In genomic region chr15:70795311-70795665, GRCh38 we compare ENCODE assay signal across 11 cellular contexts. TPM values are rescaled to one million over a fixed set of nuclear protein-coding genes. Genes with fewer than 3 reads are reported as not detected.
DNase-seq lines count a peak whose midpoint lies in the region; ATAC-seq and TF ChIP-seq lines count a peak whose summit lies in the region.
"Had no signal": no experiment of that assay in that cellular context is flagged by ENCODE, and none has a peak within 500 bp of the region (broad histone marks: within the 10 kb centered on the region; RNA-seq: fewer than 3 reads in every experiment).

No MANE protein-coding gene starts in this region.

- H3K27me3 ChIP-seq in ascending aorta (no peaks in the 10 kb centered on the region), thoracic aorta (replicated peaks; ENCODE audit: insufficient read depth) (no peaks in the 10 kb centered on the region)
- H3K27me3 ChIP-seq: colonic mucosa had no signal

- TF ChIP-seq CTCF in HFF-Myc (IDR thresholded peaks at IDR 0.05; ENCODE audit: low read depth, low read length, missing control alignments) (no peak), ascending aorta (IDR thresholded peaks at IDR 0.05) (no peak), thoracic aorta (IDR thresholded peaks at IDR 0.05) (no peak)

- peaks cover 0 to 18% of the 10 kb centered on the region in 2 donors for H3K4me1 ChIP-seq in ascending aorta
- H3K4me1 ChIP-seq in thoracic aorta (ENCODE audit: control insufficient read depth in 1 of 2, low read depth in 2 of 2), result peaks cover 4 to 22% of the 10 kb centered on the region in 2 donors
- H3K4me1 ChIP-seq: colonic mucosa had no signal

- ATAC-seq in thoracic aorta (ENCODE audit: insufficient number of reproducible peaks, low FRiP score, low read depth), result peak; percentile 59
- no peak for ATAC-seq in HG03457 (IDR thresholded peaks at IDR 0.05; ENCODE audit: unreplicated experiment)

- intact Hi-C loops in ascending aorta (cut with DNase I), result loop anchor here (5.0 kb wide), 1 partner anchor 33 kb away; the partner anchor contains the start of gene UACA

- DNase-seq in HFF-Myc (ENCODE audit: extremely low read depth, low read depth), result peak; percentile 97
- no peak for DNase-seq in ascending aorta (ENCODE audit: low spot score in 2 of 2)
- DNase-seq in iris pigment epithelial cell (ENCODE audit: low read depth), result peak; percentile 96
- DNase-seq in thoracic aorta (ENCODE audit: low spot score), result no peak
- DNase-seq in NCI-H2171 treated with DMSO at 0.1 percent for 48 hours (lab: John Stamatoyannopoulos, UW), result no peak
- no peak for DNase-seq in hypothalamus (lab: John Stamatoyannopoulos, UW)
- no peak for DNase-seq in activated CD8-positive, alpha-beta memory T cell treated with anti-CD3 and anti-CD28 coated beads for 24 hours
- DNase-seq: colonic mucosa, GOT3, KG1 had no signal

- H3K36me3 ChIP-seq in ascending aorta (no peaks in the 10 kb centered on the region), thoracic aorta (no peaks in the 10 kb centered on the region)
- H3K36me3 ChIP-seq: colonic mucosa had no signal

- peak overlapping the region; percentile 73 to 76 for H3K27ac ChIP-seq in ascending aorta
- peak overlapping the region; percentile 46 to 52 for H3K27ac ChIP-seq in thoracic aorta
- H3K27ac ChIP-seq: colonic mucosa had no signal

- H3K4me3 ChIP-seq in HFF-Myc (replicated peaks; ENCODE audit: low read depth, low read length), result 0 out of 2 replicates have a peak overlapping the region, but pooled peaks have one; percentile 3
- H3K4me3 ChIP-seq in ascending aorta, result no peak overlapping the region
- H3K4me3 ChIP-seq in thoracic aorta, result no peak overlapping the region
- H3K4me3 ChIP-seq: colonic mucosa had no signal

- no peaks in the 10 kb centered on the region for H3K9me3 ChIP-seq in ascending aorta
- H3K9me3 ChIP-seq in thoracic aorta, result no peaks in the 10 kb centered on the region
- H3K9me3 ChIP-seq: colonic mucosa had no signal

RNA-seq across cellular contexts. Expression of gene UACA, which starts 31.9 kb away (rescaled TPM):
- total RNA-seq in ascending aorta (34.0 TPM), thoracic aorta (100 to 1,000 TPM; 107 to 118 TPM)

RNA-seq across cellular contexts. Expression of gene LARP6, which starts 58.7 kb away (rescaled TPM):
- 18.7 TPM for total RNA-seq in ascending aorta
- total RNA-seq in thoracic aorta, result 10 to 100 TPM; 43.3 to 92.6 TPM

Comparison
In these comparisons a context has a peak if more than half of its experiments do, and no peak if none do; other contexts are left out.
1. DNase-seq: peak in HFF-Myc (single experiment) and iris pigment epithelial cell (single experiment); none in ascending aorta (0 of 2), thoracic aorta (single experiment), NCI-H2171 treated with DMSO at 0.1 percent for 48 hours (single experiment), hypothalamus (0 of 51) and activated CD8-positive, alpha-beta memory T cell treated with anti-CD3 and anti-CD28 coated beads for 24 hours (single experiment).